Comparison of ENCODE assay signal across 8 cellular contexts in genomic region chr13:33722216-33722900, GRCh38.
DNase-seq lines count a peak whose midpoint lies in the region; ATAC-seq and TF ChIP-seq lines count a peak whose summit lies in the region.

No MANE protein-coding gene starts in this region.

- H3K27ac ChIP-seq in IMR-90 (ENCODE audit: insufficient read depth, low read length) (peak overlapping the region; percentile 44; the same call in 1 of the 2 replicates), colonic mucosa (peak overlapping the region; percentile 28), sigmoid colon (peak overlapping the region; percentile 61 to 72 (median 70))

- H4K5ac ChIP-seq in IMR-90 (ENCODE audit: low read depth, low read length): peak overlapping the region; percentile 64; the same call in 1 of the 2 replicates

- CTCF ChIA-PET in IMR-90 (lab: Yijun Ruan, JAX): interaction anchor here (1.1 kb wide), 1 partner anchor 116 kb away, joined by 3 read pairs; no protein-coding TSS in a partner anchor

- no peak overlapping the region for H2AK9ac ChIP-seq in IMR-90 (replicated peaks; ENCODE audit: low read depth, low read length, poor library complexity)

- H3K9me3 ChIP-seq in IMR-90 (ENCODE audit: control insufficient read depth, insufficient read depth, low read length) (no peaks in the 10 kb centered on the region), colonic mucosa (no peaks in the 10 kb centered on the region), sigmoid colon (peaks cover 0 to 4% (median 0%) of the 10 kb centered on the region in 4 donors)

- H3K23ac ChIP-seq in IMR-90 (ENCODE audit: low read depth, low read length): no peak overlapping the region

- H2BK5ac ChIP-seq in IMR-90 (ENCODE audit: low read depth, low read length, poor library complexity, severe bottlenecking): peak overlapping the region; percentile 62

- H3K79me1 ChIP-seq in IMR-90 (ENCODE audit: low read depth in 1 of 2, low read length in 2 of 2): no peaks in the 10 kb centered on the region

- peak overlapping the region; percentile 44; the same call in 1 of the 2 replicates for H3K18ac ChIP-seq in IMR-90 (ENCODE audit: low read depth, low read length)

- dilution Hi-C loops in IMR-90 (cut with HindIII; ENCODE audit: low sequenced_read_pairs, unreplicated experiment): no loop called here

- intact Hi-C loops in IMR-90 (cut with micrococcal nuclease) (loop anchor here (2.0 to 10.0 kb wide), 7 partner anchors 80 to 1134 kb away; partner anchors contain the start of gene STARD13), colonic mucosa (cut with DNase I) (loop anchor here (5.0 kb wide), 1 partner anchor 160 kb away; no protein-coding TSS in a partner anchor), sigmoid colon (cut with DNase I) (loop anchor here (2.0 to 10.0 kb wide), 4 partner anchors 45 to 1068 kb away; no protein-coding TSS in a partner anchor)

- ATAC-seq in GM18907 (IDR thresholded peaks at IDR 0.05; ENCODE audit: unreplicated experiment) (peak; percentile 34), IMR-90 (ENCODE audit: low read depth) (no peak)

- no peak overlapping the region for H2AK5ac ChIP-seq in IMR-90 (ENCODE audit: low read depth, low read length)

- TF ChIP-seq POLR2A in IMR-90 (IDR thresholded peaks at IDR 0.05; ENCODE audit: low read depth, low read length) (no peak), sigmoid colon (IDR thresholded peaks at IDR 0.05) (no peak)

- no peak overlapping the region; a peak in 2 of 4 replicates for H4K8ac ChIP-seq in IMR-90 (ENCODE audit: low read depth in 2 of 2, low read length in 2 of 2)

- BruUV-seq in IMR-90 (replicated peaks; lab: Mats Ljungman, UMichigan): no TSS peak

- peak; percentile 7 for DNase-seq in IMR-90
- DNase-seq in colonic mucosa: no peak
- DNase-seq in sigmoid colon: no peak
- DNase-seq in HK-2 (ENCODE audit: unreplicated experiment): no peak
- DNase-seq in stimulated activated naive CD4-positive, alpha-beta T cell (lab: John Stamatoyannopoulos, UW): no peak
- DNase-seq in NCI-H2227 treated with DMSO at 0.1 percent for 48 hours (lab: John Stamatoyannopoulos, UW): no peak
- DNase-seq in NCI-H2107 treated with DMSO at 0.1 percent for 48 hours (lab: John Stamatoyannopoulos, UW; ENCODE audit: unreplicated experiment): no peak

- no peak for TF ChIP-seq RAD21 in IMR-90 (IDR thresholded peaks at IDR 0.05; ENCODE audit: low read length)

- H4K91ac ChIP-seq in IMR-90 (ENCODE audit: insufficient read depth, low read depth, low read length): no peak overlapping the region

- H2BK20ac ChIP-seq in IMR-90 (ENCODE audit: low read depth, low read length): peak overlapping the region; percentile 27; the same call in 1 of the 2 replicates

- no peaks in the 10 kb centered on the region for H3K36me3 ChIP-seq in IMR-90 (ENCODE audit: control insufficient read depth, insufficient read depth, low read length)
- no peaks in the 10 kb centered on the region for H3K36me3 ChIP-seq in colonic mucosa
- no peaks in the 10 kb centered on the region for H3K36me3 ChIP-seq in sigmoid colon

- WGBS in IMR-90 (ENCODE audit: extremely low coverage in 2 of 2, insufficient read length in 1 of 2), 2 experiments: no CpG with 5 or more reads among the region's 3 CpGs
- 44 to 64% methylated on average over 3 of the region's 3 CpGs for WGBS in sigmoid colon, 2 donors

- no peaks in the 10 kb centered on the region for H3K9me1 ChIP-seq in IMR-90 (ENCODE audit: insufficient read depth, low read length)

- H3K14ac ChIP-seq in IMR-90 (replicated peaks; ENCODE audit: low read depth, low read length): no peak overlapping the region

- POLR2A ChIA-PET in IMR-90 (lab: Charles Lee; ENCODE audit: unreplicated experiment): no interaction called here

- H2BK120ac ChIP-seq in IMR-90 (ENCODE audit: low read depth, low read length): no peak overlapping the region; the same call in 1 of the 2 replicates

- H3K4ac ChIP-seq in IMR-90 (ENCODE audit: low read depth, low read length): no peak overlapping the region

- H3K27me3 ChIP-seq in IMR-90 (ENCODE audit: control insufficient read depth, insufficient read depth, low read length) (no peaks in the 10 kb centered on the region), colonic mucosa (no peaks in the 10 kb centered on the region), sigmoid colon (no peaks in the 10 kb centered on the region)

- in situ Hi-C loops in IMR-90 (cut with MboI; ENCODE audit: low sequenced_read_pairs): loop anchor here (5.0 to 25.0 kb wide), 3 partner anchors 180 to 1135 kb away; partner anchors contain the start of genes PDS5B and STARD13

- no peaks in the 10 kb centered on the region for H4K20me1 ChIP-seq in IMR-90 (ENCODE audit: insufficient read depth, low read length)

- no peak overlapping the region for H2AFZ ChIP-seq in IMR-90 (replicated peaks; ENCODE audit: low read length, poor library complexity)

- H3K4me1 ChIP-seq in IMR-90 (ENCODE audit: control insufficient read depth, insufficient read depth, low read length) (peaks cover 6% of the 10 kb centered on the region; the same call in 1 of the 2 replicates), colonic mucosa (peaks cover 6% of the 10 kb centered on the region), sigmoid colon (peaks cover 0 to 36% (median 26%) of the 10 kb centered on the region in 4 donors)

- TF ChIP-seq EP300 in sigmoid colon (IDR thresholded peaks at IDR 0.05): no peak

- no peak overlapping the region for H2BK15ac ChIP-seq in IMR-90 (ENCODE audit: low read depth, low read length)

- H3K4me3 ChIP-seq in IMR-90 (ENCODE audit: insufficient read depth, low read depth, low read length): no peak overlapping the region
- H3K4me3 ChIP-seq in colonic mucosa: no peak overlapping the region
- H3K4me3 ChIP-seq in sigmoid colon: no peak overlapping the region

- H3K4me2 ChIP-seq in IMR-90 (ENCODE audit: low read depth, low read length): peak overlapping the region; percentile 58

- no peak for TF ChIP-seq CTCF in IMR-90 (conservative IDR thresholded peaks at IDR 0.05; ENCODE audit: low read depth, low read length)
- no peak for TF ChIP-seq CTCF in colonic mucosa (IDR thresholded peaks at IDR 0.05)
- no peak for TF ChIP-seq CTCF in sigmoid colon (IDR thresholded peaks at IDR 0.05)

- no peak overlapping the region for H3K56ac ChIP-seq in IMR-90 (ENCODE audit: extremely low read depth, insufficient read depth, low read length)

- H3K9ac ChIP-seq in IMR-90 (ENCODE audit: low read depth, low read length) (0 out of 2 replicates have a peak overlapping the region, but pooled peaks have one; percentile 16), colonic mucosa (ENCODE audit: low read depth in 2 of 2, low read length in 2 of 2) (no peak overlapping the region)

TF ChIP-seq in IMR-90, 13 proteins besides CTCF, POLR2A, EP300 and RAD21:
- TF ChIP-seq CEBPB (IDR thresholded peaks at IDR 0.05; ENCODE audit: low read depth, low read length) (no peak), MXI1 (IDR thresholded peaks at IDR 0.05; ENCODE audit: borderline replicate concordance, low read depth, low read length) (no peak), SMC3 (IDR thresholded peaks at IDR 0.05; ENCODE audit: low read depth, low read length) (no peak), RCOR1 (IDR thresholded peaks at IDR 0.05; ENCODE audit: insufficient replicate concordance, low read length) (no peak), NFE2L2 (IDR thresholded peaks at IDR 0.05; ENCODE audit: low read depth, low read length) (no peak), MAZ (IDR thresholded peaks at IDR 0.05; ENCODE audit: borderline replicate concordance, low read depth, low read length) (no peak), BHLHE40 (IDR thresholded peaks at IDR 0.05; ENCODE audit: low read depth, low read length) (no peak), CHD1 (IDR thresholded peaks at IDR 0.05; ENCODE audit: low read depth, low read length) (no peak), FOS (IDR thresholded peaks at IDR 0.05; ENCODE audit: low read depth, low read length) (no peak), RFX5 (IDR thresholded peaks at IDR 0.05; ENCODE audit: low read depth, low read length) (no peak), MAFK (IDR thresholded peaks at IDR 0.05; ENCODE audit: low read depth, low read length) (no peak), USF2 (IDR thresholded peaks at IDR 0.05; ENCODE audit: low read depth, low read length) (no peak)
